ENCODE assay signal across 11 cellular contexts in the genomic region with DNA sequence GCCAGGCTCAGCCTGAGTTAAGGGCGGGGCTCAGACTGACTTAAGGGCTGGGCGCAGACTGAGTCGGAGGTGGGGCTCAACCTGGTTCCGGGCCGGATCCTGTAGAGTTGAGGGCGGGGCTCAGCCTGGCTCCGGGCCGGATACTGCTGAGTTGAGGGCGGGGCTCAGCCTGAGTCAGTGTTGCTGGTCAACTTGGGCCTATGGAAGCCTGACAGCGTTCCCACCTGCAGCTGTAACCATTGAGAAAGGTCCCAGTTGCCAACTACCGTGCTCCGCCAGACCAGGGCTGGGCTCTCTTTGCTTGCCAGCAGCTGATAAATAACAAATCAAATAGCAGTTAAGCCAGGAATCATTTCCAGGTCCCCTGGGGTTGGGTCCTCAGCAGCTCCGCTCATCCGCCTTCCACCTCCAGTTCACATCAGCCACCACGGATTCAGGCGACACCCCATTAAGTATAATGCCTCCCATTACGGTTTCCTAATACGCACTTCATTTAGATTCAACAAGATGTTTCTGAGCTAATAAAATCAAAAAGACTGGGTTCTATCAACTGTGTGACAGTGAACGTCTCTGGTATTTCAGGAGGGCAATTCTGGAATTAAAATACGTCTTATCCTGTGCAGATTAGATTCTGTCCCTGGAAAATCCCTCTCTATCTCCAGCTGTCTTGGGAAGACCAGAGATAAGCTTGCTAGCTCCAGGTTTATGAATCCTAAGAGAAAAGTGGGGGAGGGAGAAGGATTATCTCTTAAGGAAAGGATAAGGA. TPM values are rescaled to one million over a fixed set of nuclear protein-coding genes. Genes with fewer than 3 reads are reported as not detected.
DNase-seq lines count a peak whose midpoint lies in the region; ATAC-seq and TF ChIP-seq lines count a peak whose summit lies in the region.
"Had no signal": no experiment of that assay in that cellular context is flagged by ENCODE, and none has a peak within 500 bp of the region (broad histone marks: within the 10 kb centered on the region; RNA-seq: fewer than 3 reads in every experiment).

No MANE protein-coding gene starts in this region.

- 75% methylated on average over 8 of the region's 20 CpGs for WGBS in right lobe of liver (ENCODE audit: insufficient coverage, low coverage, low lambda C conversion rate, missing lambda C conversion rate)

- intact Hi-C loops in colonic mucosa (cut with DNase I) (no loop called here), right lobe of liver (cut with DNase I) (no loop called here)

- H3K27ac ChIP-seq in colonic mucosa = no peak overlapping the region
- no peak overlapping the region for H3K27ac ChIP-seq in right lobe of liver

- no peak overlapping the region for H3K4me3 ChIP-seq in colonic mucosa
- H3K4me3 ChIP-seq in right lobe of liver = no peak overlapping the region

- H3K4me1 ChIP-seq in colonic mucosa = no peaks in the 10 kb centered on the region
- H3K4me1 ChIP-seq in right lobe of liver = no peaks in the 10 kb centered on the region

- H3K27me3 ChIP-seq in colonic mucosa = no peaks in the 10 kb centered on the region
- no peaks in the 10 kb centered on the region for H3K27me3 ChIP-seq in right lobe of liver

- H3K36me3 ChIP-seq in colonic mucosa (no peaks in the 10 kb centered on the region), right lobe of liver (no peaks in the 10 kb centered on the region)

- TF ChIP-seq CTCF in colonic mucosa (IDR thresholded peaks at IDR 0.05) = no peak
- TF ChIP-seq CTCF in right lobe of liver (IDR thresholded peaks at IDR 0.05) = no peak
- TF ChIP-seq CTCF in GM10266 (IDR thresholded peaks at IDR 0.05; ENCODE audit: control insufficient read depth, insufficient read depth, low read depth, missing control alignments) = no peak

- TF ChIP-seq POLR2A in right lobe of liver (IDR thresholded peaks at IDR 0.05) = no peak

- H3K9me3 ChIP-seq in colonic mucosa = no peaks in the 10 kb centered on the region
- H3K9me3 ChIP-seq in right lobe of liver = no peaks in the 10 kb centered on the region

- H3K9ac ChIP-seq in colonic mucosa (ENCODE audit: low read depth in 2 of 2, low read length in 2 of 2) = peak overlapping the region in 1 of 2 donors; percentile 12

- DNase-seq in COR-L47 (lab: John Stamatoyannopoulos, UW) (peak; percentile 69), NCI-H1092 (lab: John Stamatoyannopoulos, UW) (peak; percentile 34), colonic mucosa (peak; percentile 82), right lobe of liver (peak in 1 of 3 donors; percentile 52), DMS79 treated with DMSO at 0.1 percent for 48 hours (lab: John Stamatoyannopoulos, UW) (no peak), GM10266 (ENCODE audit: extremely low spot score) (no peak), NCI-H1694 (lab: John Stamatoyannopoulos, UW) (no peak)
- DNase-seq: activated B cell treated with CpG ODN at 0.5 μM for 24 hours, DMS79, immature natural killer cell had no signal

- ATAC-seq in right lobe of liver (peak; percentile 33 to 61 (median 41)), HG03342 (IDR thresholded peaks at IDR 0.05; ENCODE audit: unreplicated experiment) (no peak)

RNA-seq across cellular contexts. Expression of gene GRIP2, which starts 7.3 kb away (rescaled TPM):
- total RNA-seq in colonic mucosa (under 1 TPM; 0.47 to 0.53 TPM), right lobe of liver (under 1 TPM in 5 of 6 experiments, not detected in 1; 0.04 to 0.44 (median 0.33) TPM)
- total RNA-seq: activated B cell treated with CpG ODN at 0.5 μM for 24 hours had no signal

Comparison
In these comparisons a context has a peak if more than half of its experiments do, and no peak if none do; other contexts are left out.
1. DNase-seq: peak in COR-L47 (single experiment), NCI-H1092 (single experiment) and colonic mucosa (single experiment); none in DMS79 treated with DMSO at 0.1 percent for 48 hours (single experiment), GM10266 (single experiment) and NCI-H1694 (single experiment).